1 cellular context compared by ENCODE assay signal in the genomic region with DNA sequence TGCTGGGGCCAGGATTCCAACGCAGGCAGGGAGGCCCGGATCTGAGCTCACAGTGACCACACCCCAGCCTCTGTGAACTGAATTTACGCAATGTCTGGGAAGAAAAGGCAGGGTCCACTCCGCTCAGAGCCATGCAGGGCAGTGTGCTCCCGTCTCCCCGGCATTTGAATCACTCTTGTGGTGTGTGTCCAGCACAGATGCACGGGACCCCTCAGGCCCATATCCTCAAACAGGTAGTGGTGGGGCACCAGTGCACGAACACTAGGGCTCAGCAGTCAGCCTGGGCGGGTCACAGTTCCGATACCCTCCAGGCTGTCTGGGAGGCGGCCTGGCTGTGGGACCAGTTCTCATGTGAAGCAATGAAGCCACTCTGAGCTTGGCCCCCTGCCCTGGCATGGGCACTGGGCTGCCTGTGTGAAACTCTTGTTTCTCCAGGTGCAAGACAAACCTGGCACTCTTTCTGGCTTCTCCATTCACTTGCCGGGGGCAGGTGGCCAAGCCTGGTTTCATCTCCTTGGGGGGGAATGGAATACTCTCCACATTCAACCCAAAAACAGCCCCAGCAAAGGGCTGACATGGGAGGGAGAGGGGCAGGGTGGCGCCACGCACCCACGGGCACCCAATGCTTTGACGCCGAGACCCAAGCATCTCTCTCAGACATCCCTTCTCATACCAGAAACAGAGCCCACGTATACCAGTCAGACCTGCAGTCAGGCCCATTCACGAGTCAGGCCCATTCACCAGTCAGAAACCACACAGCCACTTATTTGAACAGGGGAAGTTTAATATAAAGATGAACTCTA.
TF ChIP-seq lines count a peak whose summit lies in the region.

No MANE protein-coding gene starts in this region.

TF ChIP-seq in WTC11, 78 proteins besides CTCF, POLR2A, EP300 and RAD21:
- TF ChIP-seq GABPB1 (CRISPR knock-in tag; IDR thresholded peaks at IDR 0.05), result 0 out of 2 replicates have a peak, but pooled peaks have one; percentile 30
- no peak for TF ChIP-seq FOXP1 (CRISPR knock-in tag; IDR thresholded peaks at IDR 0.05; ENCODE audit: borderline replicate concordance)
